8 cellular contexts compared by ENCODE assay signal in genomic region chr7:130154501-130155317, GRCh38. TPM values are rescaled to one million over a fixed set of nuclear protein-coding genes. Genes with fewer than 3 reads are reported as not detected.
DNase-seq lines count a peak whose midpoint lies in the region; ATAC-seq and TF ChIP-seq lines count a peak whose summit lies in the region.

No MANE protein-coding gene starts in this region.

- H3K27me3 ChIP-seq in dorsolateral prefrontal cortex (no peaks in the 10 kb centered on the region), sigmoid colon (peaks cover 0 to 8% (median 0%) of the 10 kb centered on the region in 3 donors)

- peaks cover 0 to 8% (median 0%) of the 10 kb centered on the region in 4 donors for H3K36me3 ChIP-seq in sigmoid colon

- TF ChIP-seq CTCF in dorsolateral prefrontal cortex (IDR thresholded peaks at IDR 0.05 in 54 of 56, conservative IDR thresholded peaks at IDR 0.05 in 2 of 56; ENCODE audit: low read depth in 1 of 56, partially characterized antibody in 56 of 56) (peak in 1 of 56 donors; percentile 14), sigmoid colon (IDR thresholded peaks at IDR 0.05) (no peak)

- TF ChIP-seq POLR2A in sigmoid colon (IDR thresholded peaks at IDR 0.05): no peak

- no peak for TF ChIP-seq EP300 in sigmoid colon (IDR thresholded peaks at IDR 0.05)

- CTCF ChIA-PET in HEK293T (lab: Yijun Ruan, JAX): no interaction called here

- intact Hi-C loops in dorsolateral prefrontal cortex (cut with DNase I) (no loop called here), posterior cingulate gyrus (cut with DNase I) (no loop called here), sigmoid colon (cut with DNase I) (no loop called here)

- ATAC-seq in HG03520 (IDR thresholded peaks at IDR 0.05; ENCODE audit: unreplicated experiment) (no peak), HG02588 (IDR thresholded peaks at IDR 0.05; ENCODE audit: unreplicated experiment) (no peak)

- no peak overlapping the region for H3K4me3 ChIP-seq in dorsolateral prefrontal cortex
- no peak overlapping the region for H3K4me3 ChIP-seq in sigmoid colon

- H3K9me3 ChIP-seq in sigmoid colon: peaks cover 0 to 3% (median 0%) of the 10 kb centered on the region in 4 donors

- H3K27ac ChIP-seq in dorsolateral prefrontal cortex: peak overlapping the region in 31 of 59 donors; percentile 3 to 93 (median 27)
- no peak overlapping the region for H3K27ac ChIP-seq in sigmoid colon

- H3K4me1 ChIP-seq in sigmoid colon: peaks cover 0 to 5% (median 0%) of the 10 kb centered on the region in 4 donors

- 53 to 75% methylated on average over 31 of the region's 31 CpGs for WGBS in sigmoid colon, 2 donors

- POLR2A ChIA-PET in HEK293T (lab: Yijun Ruan, JAX): no interaction called here

- DNase-seq in HEK293T (ENCODE audit: extremely low spot score) (peak; percentile 36), NCI-H446 (lab: John Stamatoyannopoulos, UW) (peak; percentile 77 to 97), dorsolateral prefrontal cortex (peak in 3 of 10 donors; percentile 11 to 94 (median 56)), posterior cingulate gyrus (peak in 6 of 10 donors; percentile 25 to 91 (median 63)), sigmoid colon (no peak)
- no peak for DNase-seq in activated T-cell treated with anti-CD3 and anti-CD28 coated beads, Interleukin-2, amount 50 U/mL, for 48 hours

TF ChIP-seq in HEK293T, 16 proteins besides CTCF, POLR2A, EP300 and RAD21:
- TF ChIP-seq ARNT (IDR thresholded peaks at IDR 0.05) (no peak), BHLHE40 (IDR thresholded peaks at IDR 0.05; ENCODE audit: borderline replicate concordance) (no peak), SUZ12 (IDR thresholded peaks at IDR 0.05) (no peak), FOXK2 (IDR thresholded peaks at IDR 0.05) (no peak), ZNF384 (IDR thresholded peaks at IDR 0.05) (no peak)

RNA-seq across cellular contexts. Expression of gene TMEM209, which starts 50.5 kb away (rescaled TPM):
- total RNA-seq in dorsolateral prefrontal cortex (10 to 100 TPM in 119 of 120 experiments, 1 to 10 TPM in 1; 9.8 to 28.0 (median 15.9) TPM), sigmoid colon (1 to 10 TPM; 6.5 to 9.6 (median 8.9) TPM)
- polyA plus RNA-seq in sigmoid colon: 1 to 10 TPM; 3.0 to 9.9 (median 3.7) TPM

RNA-seq across cellular contexts. Expression of gene SSMEM1, which starts 53.0 kb away (rescaled TPM):
- total RNA-seq in dorsolateral prefrontal cortex (under 1 TPM in 1 of 120 experiments, not detected in 119; 0.50 TPM), sigmoid colon (not detected)
- not detected for polyA plus RNA-seq in sigmoid colon

Comparison
In these comparisons a context has a peak if more than half of its experiments do, and no peak if none do; other contexts are left out.
1. DNase-seq: peak in HEK293T (single experiment), NCI-H446 (2 of 2) and posterior cingulate gyrus (6 of 10); none in sigmoid colon (single experiment) and activated T-cell treated with anti-CD3 and anti-CD28 coated beads, Interleukin-2, amount 50 U/mL, for 48 hours (0 of 2).
2. H3K27ac ChIP-seq: peak in dorsolateral prefrontal cortex (31 of 59); none in sigmoid colon (0 of 4).